Comparison of ENCODE assay signal across 18 cellular contexts in genomic region chr5:178577944-178578343, GRCh38. TPM values are rescaled to one million over a fixed set of nuclear protein-coding genes. Genes with fewer than 3 reads are reported as not detected.
"Had no signal": no experiment of that assay in that cellular context is flagged by ENCODE, and none has a peak within 500 bp of the region (broad histone marks: within the 10 kb centered on the region; RNA-seq: fewer than 3 reads in every experiment).

No MANE protein-coding gene starts in this region.

- H3K27me3 ChIP-seq: colonic mucosa had no signal

- ATAC-seq: activated CD8-positive, alpha-beta T cell treated with anti-CD3 and anti-CD28 coated beads for 36 hours; activated T-helper 17 cell treated with anti-CD3 and anti-CD28 coated beads, Interleukin-2, amount 50 U/mL, for 72 hours; left lung; mucosa of descending colon had no signal

- H3K4me1 ChIP-seq: colonic mucosa had no signal

- DNase-seq: activated CD4-positive, alpha-beta T cell treated with anti-CD3 and anti-CD28 coated beads for 48 hours; activated CD8-positive, alpha-beta T cell treated with anti-CD3 and anti-CD28 coated beads for 36 hours; activated naive CD4-positive, alpha-beta T cell treated with anti-CD3 and anti-CD28 coated beads for 36 hours; activated T-cell treated with anti-CD3 and anti-CD28 coated beads, Interleukin-2, amount 50 U/mL, for 1 hour; brain microvascular endothelial cell; colonic mucosa; foreskin melanocyte; hippocampal formation; left lung; mucosa of descending colon; naive B cell; SK-N-SH; stimulated activated CD4-positive, alpha-beta T cell treated with anti-CD3 and anti-CD28 coated beads, Interleukin-2, amount 100 ng/mL, for 24 hours; stimulated activated naive CD4-positive, alpha-beta T cell treated with Interleukin-2 at 50 U/mL for 16 hours; tibial artery had no signal

- H3K9ac ChIP-seq: SK-N-SH had no signal

- H3K9me3 ChIP-seq: colonic mucosa, left lung, mucosa of descending colon, SK-N-SH had no signal

- H3K36me3 ChIP-seq: brain microvascular endothelial cell, colonic mucosa, left lung, tibial artery had no signal

- H3K4me2 ChIP-seq: SK-N-SH had no signal

- H3K27ac ChIP-seq: brain microvascular endothelial cell, colonic mucosa, left lung, tibial artery had no signal

- H3K4me3 ChIP-seq: colonic mucosa, left lung, mucosa of descending colon, tibial artery had no signal

- FAIRE-seq: TTC549 had no signal

RNA-seq across cellular contexts. Expression of gene COL23A1, which starts 12.2 kb away (rescaled TPM):
- total RNA-seq: epithelial cell of proximal tubule had no signal
